ENCODE assay signal across 21 cellular contexts in genomic region chr17:27087935-27088766, GRCh38.
A peak's percentile ranks its signal among the peaks of the same experiment; 100 is the strongest.
DNase-seq lines count a peak whose midpoint lies in the region; ATAC-seq and TF ChIP-seq lines count a peak whose summit lies in the region.
"Had no signal": no experiment of that assay in that cellular context is flagged by ENCODE, and none has a peak within 500 bp of the region (broad histone marks: within the 10 kb centered on the region; RNA-seq: fewer than 3 reads in every experiment).

No MANE protein-coding gene starts in this region.

- no peak for TF ChIP-seq CTCF in endothelial cell (IDR thresholded peaks at IDR 0.05; ENCODE audit: unreplicated experiment)

- no peak for ATAC-seq in stimulated activated naive CD8-positive, alpha-beta T cell treated with anti-CD3 and anti-CD28 coated beads, Interleukin-15, Interleukin-2, amounts not matched to agents 100 U/mL and 50 U/mL, for 24 hours
- ATAC-seq: A549, HCT116 had no signal

- DNase-seq in NCI-H748 (lab: John Stamatoyannopoulos, UW; ENCODE audit: unreplicated experiment), result peak; percentile 44
- no peak for DNase-seq in NCI-H748 treated with DMSO at 0.1 percent for 48 hours (lab: John Stamatoyannopoulos, UW)
- no peak for DNase-seq in stimulated activated naive CD8-positive, alpha-beta T cell treated with anti-CD3 and anti-CD28 coated beads, Interleukin-15, Interleukin-2, amounts not matched to agents 100 U/mL and 50 U/mL, for 24 hours
- DNase-seq in endothelial cell (ENCODE audit: low spot score), result no peak
- DNase-seq in central memory CD4-positive, alpha-beta T cell, result no peak
- no peak for DNase-seq in H4 (ENCODE audit: low spot score)
- DNase-seq: 8988T; ACHN; AML-193; BE2C; Calu3; CD4-positive, alpha-beta T cell; COR-L47; DMS53; DND-41; GM23248; H9 had no signal

- H3K9me3 Mint-ChIP-seq in stimulated activated naive CD8-positive, alpha-beta T cell treated with anti-CD3 and anti-CD28 coated beads, Interleukin-15, Interleukin-2, amounts not matched to agents 100 ng/mL and 50 ng/mL, for 24 hours, result no peaks in the 10 kb centered on the region
- peaks cover 44% of the 10 kb centered on the region for H3K9me3 Mint-ChIP-seq in endothelial cell (ENCODE audit: unreplicated experiment)

- no peaks in the 10 kb centered on the region for H3K4me1 Mint-ChIP-seq in stimulated activated naive CD8-positive, alpha-beta T cell treated with anti-CD3 and anti-CD28 coated beads, Interleukin-15, Interleukin-2, amounts not matched to agents 100 ng/mL and 50 ng/mL, for 24 hours (ENCODE audit: low read depth)
- no peaks in the 10 kb centered on the region for H3K4me1 Mint-ChIP-seq in endothelial cell (ENCODE audit: unreplicated experiment)
- H3K4me1 Mint-ChIP-seq: CD14-positive monocyte, H9 had no signal

- H3K36me3 Mint-ChIP-seq in stimulated activated naive CD8-positive, alpha-beta T cell treated with anti-CD3 and anti-CD28 coated beads, Interleukin-15, Interleukin-2, amounts not matched to agents 100 ng/mL and 50 ng/mL, for 24 hours (ENCODE audit: low read depth), result no peaks in the 10 kb centered on the region
- H3K36me3 Mint-ChIP-seq in endothelial cell (ENCODE audit: low read depth, unreplicated experiment), result peaks cover 18% of the 10 kb centered on the region
- H3K36me3 Mint-ChIP-seq: CD14-positive monocyte had no signal

- H3K27ac Mint-ChIP-seq in stimulated activated naive CD8-positive, alpha-beta T cell treated with anti-CD3 and anti-CD28 coated beads, Interleukin-15, Interleukin-2, amounts not matched to agents 100 ng/mL and 50 ng/mL, for 24 hours, result peak overlapping the region; percentile 28
- no peak overlapping the region for H3K27ac Mint-ChIP-seq in endothelial cell (ENCODE audit: unreplicated experiment)
- H3K27ac Mint-ChIP-seq: CD14-positive monocyte; CD4-positive, alpha-beta T cell; H9 had no signal

- H3K27me3 Mint-ChIP-seq in stimulated activated naive CD8-positive, alpha-beta T cell treated with anti-CD3 and anti-CD28 coated beads, Interleukin-15, Interleukin-2, amounts not matched to agents 100 ng/mL and 50 ng/mL, for 24 hours, result peaks cover 5% of the 10 kb centered on the region
- H3K27me3 Mint-ChIP-seq in endothelial cell (ENCODE audit: unreplicated experiment), result peaks cover 19% of the 10 kb centered on the region

- no peak overlapping the region for H3K4me3 Mint-ChIP-seq in stimulated activated naive CD8-positive, alpha-beta T cell treated with anti-CD3 and anti-CD28 coated beads, Interleukin-15, Interleukin-2, amounts not matched to agents 100 ng/mL and 50 ng/mL, for 24 hours
- peak overlapping the region; percentile 37 for H3K4me3 Mint-ChIP-seq in endothelial cell (ENCODE audit: unreplicated experiment)
- H3K4me3 Mint-ChIP-seq: CD14-positive monocyte; CD4-positive, alpha-beta T cell; H9 had no signal
